ENCODE assay signal across 1 cellular context in the genomic region with DNA sequence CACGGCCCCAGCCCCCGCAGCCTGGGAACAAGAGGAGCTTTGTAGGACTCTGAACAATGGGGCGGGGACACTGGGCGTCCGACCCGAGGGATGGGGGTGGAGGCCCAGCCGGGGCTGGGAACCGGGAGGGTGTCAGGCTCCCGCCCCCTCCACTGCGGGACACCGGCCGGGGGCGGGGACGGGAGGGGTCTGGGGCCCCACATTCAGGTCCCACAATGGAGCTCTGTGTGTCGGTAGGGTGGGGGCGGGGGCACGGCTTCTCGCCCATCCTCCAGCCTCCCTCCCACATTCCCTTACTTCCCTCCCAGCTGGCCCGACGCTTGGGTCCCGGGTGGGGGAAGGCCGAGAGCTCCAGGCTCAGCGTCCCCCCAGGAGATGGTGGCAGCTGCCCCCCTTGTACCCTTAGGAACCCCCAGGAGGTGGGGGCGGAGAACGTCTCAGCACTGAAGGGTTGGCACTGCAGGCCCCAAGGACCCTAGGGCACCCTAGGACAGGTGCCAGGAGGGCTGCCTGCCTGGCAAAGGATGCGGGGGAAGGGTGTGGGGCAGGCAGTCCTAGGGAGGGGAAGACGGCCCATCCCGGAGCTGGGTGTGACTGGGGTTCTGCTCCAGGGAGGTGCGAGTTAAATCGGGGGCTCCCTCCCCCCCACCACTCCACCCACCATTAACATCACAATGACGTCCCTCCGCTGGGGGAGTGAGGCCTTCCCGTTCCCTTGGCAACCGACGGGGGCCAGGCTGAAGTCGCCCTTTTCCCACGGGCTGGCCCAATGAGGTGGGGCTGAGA.
TF ChIP-seq lines count a peak whose summit lies in the region.

No MANE protein-coding gene starts in this region.

TF ChIP-seq in HepG2, 621 proteins besides CTCF, POLR2A, EP300 and RAD21 (continued from another document and continues in another):
- peak; percentile 17; the same call in 1 of the 2 replicates for TF ChIP-seq TCF7 (IDR thresholded peaks at IDR 0.05; ENCODE audit: low read depth)
- no peak for TF ChIP-seq CHD4 (IDR thresholded peaks at IDR 0.05; ENCODE audit: borderline replicate concordance, low read length)
- no peak for TF ChIP-seq ZZZ3 (CRISPR knock-in tag; IDR thresholded peaks at IDR 0.05; ENCODE audit: borderline replicate concordance)
- TF ChIP-seq ZNF773 (CRISPR knock-in tag; IDR thresholded peaks at IDR 0.05; ENCODE audit: borderline replicate concordance): no peak
- TF ChIP-seq, protein P1, sequence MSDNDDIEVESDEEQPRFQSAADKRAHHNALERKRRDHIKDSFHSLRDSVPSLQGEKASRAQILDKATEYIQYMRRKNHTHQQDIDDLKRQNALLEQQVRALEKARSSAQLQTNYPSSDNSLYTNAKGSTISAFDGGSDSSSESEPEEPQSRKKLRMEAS (IDR thresholded peaks at IDR 0.05): peak; percentile 48; the same call in 1 of the 2 replicates
- no peak for TF ChIP-seq ZNF749 (CRISPR knock-in tag; IDR thresholded peaks at IDR 0.05; ENCODE audit: borderline replicate concordance)
- TF ChIP-seq ZSCAN25 (CRISPR knock-in tag; IDR thresholded peaks at IDR 0.05): no peak
- TF ChIP-seq ZSCAN21 (CRISPR knock-in tag; IDR thresholded peaks at IDR 0.05; ENCODE audit: borderline replicate concordance): no peak; the same call in 1 of the 2 replicates
- TF ChIP-seq FOXO1 (CRISPR knock-in tag; IDR thresholded peaks at IDR 0.05): peak; percentile 45; the same call in 1 of the 2 replicates
- TF ChIP-seq ZNF562 (CRISPR knock-in tag; IDR thresholded peaks at IDR 0.05; ENCODE audit: borderline replicate concordance): no peak
- TF ChIP-seq YY1 (IDR thresholded peaks at IDR 0.05; ENCODE audit: insufficient read depth, insufficient replicate concordance, low read depth, low read length): no peak
- no peak for TF ChIP-seq JUND (CRISPR knock-in tag; IDR thresholded peaks at IDR 0.05)
- TF ChIP-seq RBFOX2 (IDR thresholded peaks at IDR 0.05; ENCODE audit: low read depth, low read length): peak; percentile 76
- no peak for TF ChIP-seq TEAD2 (CRISPR knock-in tag; IDR thresholded peaks at IDR 0.05)
- TF ChIP-seq KAT7 (CRISPR knock-in tag; IDR thresholded peaks at IDR 0.05; ENCODE audit: borderline replicate concordance): no peak
- peak; percentile 39; the same call in 1 of the 2 replicates for TF ChIP-seq BCL6 (CRISPR knock-in tag; IDR thresholded peaks at IDR 0.05)
- no peak; the same call in 1 of the 2 replicates for TF ChIP-seq ZNF12 (CRISPR knock-in tag; IDR thresholded peaks at IDR 0.05)
- TF ChIP-seq SP1 (IDR thresholded peaks at IDR 0.05): no peak
- TF ChIP-seq SP1 (CRISPR knock-in tag; IDR thresholded peaks at IDR 0.05): peak; percentile 47; the same call in 1 of the 2 replicates
- TF ChIP-seq BRF2 (CRISPR knock-in tag; IDR thresholded peaks at IDR 0.05): no peak
- no peak for TF ChIP-seq ZNF44 (CRISPR knock-in tag; IDR thresholded peaks at IDR 0.05)
- TF ChIP-seq SIX1 (CRISPR knock-in tag; IDR thresholded peaks at IDR 0.05; ENCODE audit: borderline replicate concordance): no peak
- TF ChIP-seq, protein P2, sequence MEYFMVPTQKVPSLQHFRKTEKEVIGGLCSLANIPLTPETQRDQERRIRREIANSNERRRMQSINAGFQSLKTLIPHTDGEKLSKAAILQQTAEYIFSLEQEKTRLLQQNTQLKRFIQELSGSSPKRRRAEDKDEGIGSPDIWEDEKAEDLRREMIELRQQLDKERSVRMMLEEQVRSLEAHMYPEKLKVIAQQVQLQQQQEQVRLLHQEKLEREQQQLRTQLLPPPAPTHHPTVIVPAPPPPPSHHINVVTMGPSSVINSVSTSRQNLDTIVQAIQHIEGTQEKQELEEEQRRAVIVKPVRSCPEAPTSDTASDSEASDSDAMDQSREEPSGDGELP (IDR thresholded peaks at IDR 0.05; ENCODE audit: borderline replicate concordance, low read depth): peak; percentile 84; the same call in 1 of the 2 replicates
- TF ChIP-seq ADNP (CRISPR knock-in tag; IDR thresholded peaks at IDR 0.05): no peak
- no peak for TF ChIP-seq ZSCAN12 (CRISPR knock-in tag; IDR thresholded peaks at IDR 0.05)
- TF ChIP-seq CAMTA2 (CRISPR knock-in tag; IDR thresholded peaks at IDR 0.05; ENCODE audit: borderline replicate concordance): no peak
- TF ChIP-seq, protein P3, sequence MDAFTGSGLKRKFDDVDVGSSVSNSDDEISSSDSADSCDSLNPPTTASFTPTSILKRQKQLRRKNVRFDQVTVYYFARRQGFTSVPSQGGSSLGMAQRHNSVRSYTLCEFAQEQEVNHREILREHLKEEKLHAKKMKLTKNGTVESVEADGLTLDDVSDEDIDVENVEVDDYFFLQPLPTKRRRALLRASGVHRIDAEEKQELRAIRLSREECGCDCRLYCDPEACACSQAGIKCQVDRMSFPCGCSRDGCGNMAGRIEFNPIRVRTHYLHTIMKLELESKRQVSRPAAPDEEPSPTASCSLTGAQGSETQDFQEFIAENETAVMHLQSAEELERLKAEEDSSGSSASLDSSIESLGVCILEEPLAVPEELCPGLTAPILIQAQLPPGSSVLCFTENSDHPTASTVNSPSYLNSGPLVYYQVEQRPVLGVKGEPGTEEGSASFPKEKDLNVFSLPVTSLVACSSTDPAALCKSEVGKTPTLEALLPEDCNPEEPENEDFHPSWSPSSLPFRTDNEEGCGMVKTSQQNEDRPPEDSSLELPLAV (CRISPR knock-in tag; conservative IDR thresholded peaks at IDR 0.05; ENCODE audit: low read depth): no peak
- TF ChIP-seq ZNF234 (CRISPR knock-in tag; conservative IDR thresholded peaks at IDR 0.05): no peak
- TF ChIP-seq, protein P4, sequence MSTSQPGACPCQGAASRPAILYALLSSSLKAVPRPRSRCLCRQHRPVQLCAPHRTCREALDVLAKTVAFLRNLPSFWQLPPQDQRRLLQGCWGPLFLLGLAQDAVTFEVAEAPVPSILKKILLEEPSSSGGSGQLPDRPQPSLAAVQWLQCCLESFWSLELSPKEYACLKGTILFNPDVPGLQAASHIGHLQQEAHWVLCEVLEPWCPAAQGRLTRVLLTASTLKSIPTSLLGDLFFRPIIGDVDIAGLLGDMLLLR (CRISPR knock-in tag; IDR thresholded peaks at IDR 0.05): no peak
- no peak for TF ChIP-seq ZIK1 (CRISPR knock-in tag; IDR thresholded peaks at IDR 0.05; ENCODE audit: borderline replicate concordance, low read depth)
- no peak for TF ChIP-seq FIP1L1 (IDR thresholded peaks at IDR 0.05; ENCODE audit: borderline replicate concordance, insufficient read depth, low read depth, low read length)
- no peak for TF ChIP-seq HNF1A (IDR thresholded peaks at IDR 0.05; ENCODE audit: low read depth)
- peak; percentile 70; the same call in 1 of the 2 replicates for TF ChIP-seq HNF1A (CRISPR knock-in tag; IDR thresholded peaks at IDR 0.05; ENCODE audit: borderline replicate concordance)
- TF ChIP-seq ZNF235 (CRISPR knock-in tag; IDR thresholded peaks at IDR 0.05; ENCODE audit: borderline replicate concordance): no peak
- no peak; the same call in 1 of the 2 replicates for TF ChIP-seq MIER3 (CRISPR knock-in tag; IDR thresholded peaks at IDR 0.05; ENCODE audit: borderline replicate concordance)
- TF ChIP-seq SP4 (CRISPR knock-in tag; IDR thresholded peaks at IDR 0.05): no peak
- no peak for TF ChIP-seq ZNF343 (CRISPR knock-in tag; IDR thresholded peaks at IDR 0.05)
- peak; percentile 24 for TF ChIP-seq PHF5A (CRISPR knock-in tag; IDR thresholded peaks at IDR 0.05; ENCODE audit: low read depth, unreplicated experiment)
- peak; percentile 49 for TF ChIP-seq RXRA (CRISPR knock-in tag; IDR thresholded peaks at IDR 0.05)
- TF ChIP-seq SMARCC2 (IDR thresholded peaks at IDR 0.05): no peak
- no peak for TF ChIP-seq NCOA1 (CRISPR knock-in tag; IDR thresholded peaks at IDR 0.05)
- TF ChIP-seq, protein P5, sequence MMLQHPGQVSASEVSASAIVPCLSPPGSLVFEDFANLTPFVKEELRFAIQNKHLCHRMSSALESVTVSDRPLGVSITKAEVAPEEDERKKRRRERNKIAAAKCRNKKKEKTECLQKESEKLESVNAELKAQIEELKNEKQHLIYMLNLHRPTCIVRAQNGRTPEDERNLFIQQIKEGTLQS (CRISPR knock-in tag; IDR thresholded peaks at IDR 0.05): peak; percentile 18; the same call in 1 of the 2 replicates
- no peak for TF ChIP-seq ERF (CRISPR knock-in tag; IDR thresholded peaks at IDR 0.05)
- TF ChIP-seq, protein P6, sequence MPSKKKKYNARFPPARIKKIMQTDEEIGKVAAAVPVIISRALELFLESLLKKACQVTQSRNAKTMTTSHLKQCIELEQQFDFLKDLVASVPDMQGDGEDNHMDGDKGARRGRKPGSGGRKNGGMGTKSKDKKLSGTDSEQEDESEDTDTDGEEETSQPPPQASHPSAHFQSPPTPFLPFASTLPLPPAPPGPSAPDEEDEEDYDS (CRISPR knock-in tag; IDR thresholded peaks at IDR 0.05): no peak
- TF ChIP-seq ARNT2 (CRISPR knock-in tag; IDR thresholded peaks at IDR 0.05; ENCODE audit: low read depth): peak; percentile 56; the same call in 1 of the 2 replicates
- no peak for TF ChIP-seq AFF4 (CRISPR knock-in tag; IDR thresholded peaks at IDR 0.05)
- TF ChIP-seq REL (CRISPR knock-in tag; conservative IDR thresholded peaks at IDR 0.05): no peak
- no peak for TF ChIP-seq ARID2 (CRISPR knock-in tag; IDR thresholded peaks at IDR 0.05; ENCODE audit: borderline replicate concordance)
- peak; percentile 60 for TF ChIP-seq HMG20A (CRISPR knock-in tag; IDR thresholded peaks at IDR 0.05; ENCODE audit: borderline replicate concordance)
- no peak for TF ChIP-seq ZMAT3 (CRISPR knock-in tag; conservative IDR thresholded peaks at IDR 0.05)
- no peak for TF ChIP-seq KLF13 (CRISPR knock-in tag; IDR thresholded peaks at IDR 0.05)
- no peak for TF ChIP-seq ZNF567 (CRISPR knock-in tag; IDR thresholded peaks at IDR 0.05; ENCODE audit: borderline replicate concordance)
